Comparison of ENCODE assay signal across 8 cellular contexts in the genomic region with DNA sequence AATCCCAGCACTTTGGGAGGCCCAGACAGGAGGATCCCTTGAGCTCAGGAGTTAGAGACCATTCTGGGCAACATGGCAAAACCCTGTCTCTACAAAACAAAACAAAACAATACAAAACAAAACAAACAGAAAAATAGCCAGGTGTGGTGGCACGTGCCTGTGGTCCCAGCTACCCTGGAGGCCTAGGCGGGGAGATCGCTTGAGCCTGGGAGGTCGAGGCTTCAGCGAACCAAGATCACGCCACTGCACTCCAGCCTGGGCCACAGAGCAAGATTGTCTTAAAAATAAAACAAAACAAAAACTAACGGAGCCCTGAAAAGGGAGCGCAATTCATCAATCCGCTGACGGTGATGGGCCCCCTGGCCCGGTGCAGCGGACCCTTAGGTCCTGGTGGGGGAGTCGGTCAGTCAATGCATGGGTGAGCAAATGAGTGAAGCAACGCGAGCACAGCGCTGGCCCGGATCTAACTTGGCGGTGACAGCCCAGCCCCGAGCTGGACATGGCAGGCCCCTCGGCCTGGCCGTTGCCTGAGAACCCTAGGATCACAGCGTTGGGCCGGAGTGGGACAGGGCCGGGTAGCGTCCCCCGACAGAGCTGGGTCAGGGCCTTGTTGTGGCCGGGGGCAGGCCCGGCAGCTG. TPM values are rescaled to one million over a fixed set of nuclear protein-coding genes. Genes with fewer than 3 reads are reported as not detected.
DNase-seq lines count a peak whose midpoint lies in the region; ATAC-seq, FAIRE-seq and TF ChIP-seq lines count a peak whose summit lies in the region.

No MANE protein-coding gene starts in this region.

- peak; percentile 1 for ATAC-seq in GM21515 (IDR thresholded peaks at IDR 0.05; ENCODE audit: unreplicated experiment)
- peak; percentile 58 for ATAC-seq in mucosa of descending colon

- no peaks in the 10 kb centered on the region for H3K79me2 ChIP-seq in OCI-LY1 (ENCODE audit: insufficient read depth, low read length)
- H3K79me2 ChIP-seq in H1 (ENCODE audit: control insufficient read depth in 1 of 2, insufficient read depth in 2 of 2, low read length in 2 of 2): no peaks in the 10 kb centered on the region

- no peak overlapping the region for H3K14ac ChIP-seq in H1 (ENCODE audit: insufficient read length)

- no peak overlapping the region for H3K23ac ChIP-seq in H1 (ENCODE audit: insufficient read length)

- DNase-seq in H1 (ENCODE audit: low read depth in 1 of 2, low spot score in 2 of 2) (no peak), mucosa of descending colon (peak; percentile 41 to 65 (median 61)), KG1 (lab: John Stamatoyannopoulos, UW) (no peak)
- DNase-seq in stimulated activated CD4-positive, alpha-beta T cell treated with anti-CD3 and anti-CD28 coated beads, Interleukin-15, amount 100 ng/mL, for 24 hours: no peak
- DNase-seq in central memory CD4-positive, alpha-beta T cell: no peak

- H3K9ac ChIP-seq in OCI-LY1 (ENCODE audit: low read length) (peak overlapping the region; percentile 41), H1 (replicated peaks in 1 of 4; ENCODE audit: extremely low read depth in 1 of 4, low read depth in 3 of 4, low read length in 3 of 4) (no peak overlapping the region)

- no peak overlapping the region for H4K5ac ChIP-seq in H1 (ENCODE audit: insufficient read length, low read depth, low read length)

- no peak overlapping the region for H2BK20ac ChIP-seq in H1 (ENCODE audit: low read length)

- WGBS in H1 (ENCODE audit: extremely low coverage in 1 of 2, insufficient coverage in 1 of 2, insufficient read length in 1 of 2, insufficient replicate concordance in 2 of 2, low coverage in 1 of 2, low lambda C conversion rate in 2 of 2, missing lambda C conversion rate in 1 of 2), 2 experiments: 84% methylated on average over 28 of the region's 28 CpGs; no CpG with 5 or more reads in 1 of the 2 experiments

- peaks cover 5% of the 10 kb centered on the region for H3K9me3 ChIP-seq in OCI-LY1 (ENCODE audit: low read length)
- H3K9me3 ChIP-seq in H1 (ENCODE audit: insufficient read depth in 2 of 2, low read depth in 1 of 2, low read length in 1 of 2): no peaks in the 10 kb centered on the region
- no peaks in the 10 kb centered on the region for H3K9me3 ChIP-seq in mucosa of descending colon

- H2BK15ac ChIP-seq in H1 (ENCODE audit: low read length): no peak overlapping the region

- no peak for TF ChIP-seq EP300 in H1 (IDR thresholded peaks at IDR 0.05; ENCODE audit: borderline replicate concordance in 1 of 2, low read depth in 2 of 2, low read length in 2 of 2)

- H3K4me2 ChIP-seq in OCI-LY1 (ENCODE audit: low read length) (peak overlapping the region; percentile 67), H1 (ENCODE audit: insufficient read depth in 1 of 2, low read depth in 2 of 2, low read length in 2 of 2) (peak overlapping the region; percentile 8 to 33; a peak in 3 of 4 replicates)

- H2AK5ac ChIP-seq in H1 (ENCODE audit: low read depth, low read length): no peak overlapping the region

- H4K8ac ChIP-seq in H1 (ENCODE audit: extremely low read depth, insufficient read depth, low read length): peak overlapping the region; percentile 45; the same call in 1 of the 2 replicates

- H3K27ac ChIP-seq in C4-2B (peak overlapping the region; percentile 33; the same call in 1 of the 2 replicates), OCI-LY1 (ENCODE audit: low read depth, low read length, poor library complexity, severe bottlenecking) (peak overlapping the region; percentile 19), H1 (ENCODE audit: low read depth, low read length) (no peak overlapping the region)

- no peak for TF ChIP-seq POLR2A in H1 (IDR thresholded peaks at IDR 0.05; ENCODE audit: control extremely low read depth in 1 of 2, low read depth in 2 of 2, low read length in 2 of 2)

- H4K20me1 ChIP-seq in OCI-LY1 (ENCODE audit: insufficient read depth, low read length) (no peaks in the 10 kb centered on the region), H1 (replicated peaks in 1 of 2; ENCODE audit: control insufficient read depth in 1 of 2, insufficient read depth in 2 of 2, low read length in 2 of 2) (no peaks in the 10 kb centered on the region)

- H2BK120ac ChIP-seq in H1 (replicated peaks; ENCODE audit: low read depth, low read length): no peak overlapping the region

- peaks cover 17% of the 10 kb centered on the region; the same call in 1 of the 2 replicates for H3K27me3 ChIP-seq in OCI-LY1 (ENCODE audit: insufficient read depth, low read length)
- no peaks in the 10 kb centered on the region for H3K27me3 ChIP-seq in H1 (replicated peaks in 1 of 4; ENCODE audit: control insufficient read depth in 3 of 4, extremely low read depth in 1 of 4, insufficient read depth in 3 of 4, low read length in 3 of 4)

- H3K36me3 ChIP-seq in OCI-LY1 (ENCODE audit: insufficient read depth, low read length) (no peaks in the 10 kb centered on the region; the same call in 1 of the 2 replicates), H1 (ENCODE audit: control insufficient read depth in 2 of 4, insufficient read depth in 4 of 4, low read length in 3 of 4) (no peaks in the 10 kb centered on the region), mucosa of descending colon (ENCODE audit: low read depth) (no peaks in the 10 kb centered on the region)

- TF ChIP-seq RAD21 in H1 (IDR thresholded peaks at IDR 0.05 in 1 of 2, conservative IDR thresholded peaks at IDR 0.05 in 1 of 2; ENCODE audit: low read depth in 2 of 2, low read length in 2 of 2): no peak

- H2BK12ac ChIP-seq in H1 (ENCODE audit: low read depth, low read length): no peak overlapping the region

- CTCF ChIA-PET in H1 (lab: Charles Lee; ENCODE audit: partially characterized antibody): interaction anchor here (0.5 to 1.1 kb wide), 10 partner anchors 11 to 340 kb away, joined by 3 to 4 read pairs (median 3); no protein-coding TSS in a partner anchor

- TF ChIP-seq CTCF in C4-2B (conservative IDR thresholded peaks at IDR 0.05) (no peak), OCI-LY1 (IDR thresholded peaks at IDR 0.05; ENCODE audit: low read length) (no peak), H1 (IDR thresholded peaks at IDR 0.05; ENCODE audit: control extremely low read depth in 1 of 3, insufficient read depth in 1 of 3, low read depth in 1 of 3, low read length in 3 of 3) (peak in 1 of 3 experiments; percentile 2; a peak in 1 of 4 replicates), mucosa of descending colon (IDR thresholded peaks at IDR 0.05) (no peak)

- H2AFZ ChIP-seq in OCI-LY1 (ENCODE audit: low read length): no peak overlapping the region
- H2AFZ ChIP-seq in H1 (ENCODE audit: low read length): no peak overlapping the region

- no peak overlapping the region for H3K56ac ChIP-seq in H1 (replicated peaks; ENCODE audit: insufficient read length, low read depth, low read length)

- no peaks in the 10 kb centered on the region for H3F3A ChIP-seq in OCI-LY1 (ENCODE audit: insufficient read depth, low read length)

- POLR2A ChIA-PET in H1 (lab: Charles Lee; ENCODE audit: partially characterized antibody): interaction anchor here (0.7 to 1.5 kb wide), 3 partner anchors 13 to 225 kb away, joined by 3 to 4 read pairs (median 4); no protein-coding TSS in a partner anchor

- peak overlapping the region; percentile 59 for H3K4me3 ChIP-seq in OCI-LY1 (ENCODE audit: low read depth, low read length, poor library complexity, severe bottlenecking)
- peak overlapping the region in 2 of 4 experiments; percentile 42 to 57; a peak in 3 of 8 replicates for H3K4me3 ChIP-seq in H1 (ENCODE audit: extremely low read depth in 1 of 4, insufficient read depth in 2 of 4, low read depth in 3 of 4, low read length in 4 of 4)
- H3K4me3 ChIP-seq in mucosa of descending colon: peak overlapping the region; percentile 80

- H2BK5ac ChIP-seq in H1 (ENCODE audit: low read depth, low read length): no peak overlapping the region

- peaks cover 3% of the 10 kb centered on the region; the same call in 1 of the 2 replicates for H3K23me2 ChIP-seq in H1 (ENCODE audit: low read depth, low read length)

- no peaks in the 10 kb centered on the region for H3K9me2 ChIP-seq in OCI-LY1 (ENCODE audit: low read depth, low read length)

- no peak for FAIRE-seq in H1 (lab: Jason Lieb, UNC)

- no peak overlapping the region for H3K18ac ChIP-seq in H1 (ENCODE audit: extremely low read depth, low read length)

- H4K91ac ChIP-seq in H1 (replicated peaks; ENCODE audit: insufficient read length, low read length): no peak overlapping the region

- peaks cover 40% of the 10 kb centered on the region for H3K4me1 ChIP-seq in OCI-LY1 (ENCODE audit: insufficient read depth, low read length, severe bottlenecking)
- peaks cover 0 to 7% (median 4%) of the 10 kb centered on the region in 4 experiments; a peak in 5 of 7 replicates for H3K4me1 ChIP-seq in H1 (replicated peaks in 1 of 4; ENCODE audit: control insufficient read depth in 3 of 4, insufficient read depth in 4 of 4, low read length in 3 of 4)
- H3K4me1 ChIP-seq in mucosa of descending colon (ENCODE audit: low read depth): peaks cover 2% of the 10 kb centered on the region

- intact Hi-C loops in mucosa of descending colon (cut with DNase I, micrococcal nuclease): no loop called here

- H3K4ac ChIP-seq in H1 (replicated peaks; ENCODE audit: insufficient read length, low read depth, low read length): no peak overlapping the region

- H3K79me1 ChIP-seq in H1 (ENCODE audit: low read depth, low read length): no peaks in the 10 kb centered on the region

TF ChIP-seq in H1, 55 proteins besides CTCF, POLR2A, EP300 and RAD21 (continues in another document):
- TF ChIP-seq TCF12 (IDR thresholded peaks at IDR 0.05; ENCODE audit: low read depth, low read length): no peak
- TF ChIP-seq NANOG (IDR thresholded peaks at IDR 0.05; ENCODE audit: insufficient read depth, low read depth, low read length, poor library complexity, severe bottlenecking): no peak

RNA-seq across cellular contexts. Expression of a gene that starts 52.4 kb away (rescaled TPM):
- total RNA-seq in H1 (2021; fragmentation: NEBNext Ultra II Directional; extraction: Animal tissue kit (Norgen Biotek cat#: 25700)): 45.6 and 46.7 TPM in 2 replicates
- polyA plus RNA-seq in H1 (2011; rRNA removed): 10.4 and 15.2 TPM in 2 replicates
- 14.1 TPM for polyA plus RNA-seq in H1 (2011; cell fraction: cytosol; rRNA removed)
- polyA plus RNA-seq in H1 (2011; cell fraction: nucleus; rRNA removed): 19.8 TPM
- polyA plus RNA-seq in H1 (2012, experiment 1 of 2): 27.3 to 33.8 TPM (median 33.5 TPM) in 4 replicates
- polyA plus RNA-seq in H1 (2012, experiment 2 of 2): 2.9 TPM
- polyA plus RNA-seq in H1 (2013, experiment 1 of 2): 36.0 TPM
- 36.9 TPM for polyA plus RNA-seq in H1 (2013, experiment 2 of 2)
- polyA minus RNA-seq in H1 (2011; rRNA and poly(A)+ RNA removed): 71.7 and 86.9 TPM in 2 replicates
- polyA minus RNA-seq in H1 (2011; cell fraction: cytosol; rRNA and poly(A)+ RNA removed): 12.9 TPM
- polyA minus RNA-seq in H1 (2011; cell fraction: nucleus; rRNA and poly(A)+ RNA removed): 52.7 TPM
- 1 to 10 TPM; 2.9 to 7.2 (median 4.1) TPM for total RNA-seq in mucosa of descending colon

Comparison
In these comparisons a context has a peak if more than half of its experiments do, and no peak if none do; other contexts are left out.
1. DNase-seq: peak in mucosa of descending colon (3 of 3); none in H1 (0 of 2), stimulated activated CD4-positive, alpha-beta T cell treated with anti-CD3 and anti-CD28 coated beads, Interleukin-15, amount 100 ng/mL, for 24 hours (single experiment), KG1 (single experiment) and central memory CD4-positive, alpha-beta T cell (single experiment).